In the genomic region with DNA sequence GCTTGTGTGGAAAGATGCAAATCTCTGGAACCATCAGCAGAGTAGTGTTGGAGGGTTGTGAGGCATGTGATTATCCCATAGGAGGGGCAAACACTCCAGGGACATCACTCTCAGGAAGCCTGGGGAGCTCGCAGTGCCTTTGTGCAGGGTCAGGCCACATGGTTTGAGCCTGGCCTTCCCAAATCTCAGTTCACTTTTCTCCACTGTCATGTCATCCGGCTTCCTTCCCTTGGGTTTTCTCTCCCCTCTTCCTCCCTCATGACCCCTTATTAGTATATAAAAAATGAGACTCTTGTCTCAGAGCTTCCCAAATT, we compare ENCODE assay signal across 9 cellular contexts. TPM values are rescaled to one million over a fixed set of nuclear protein-coding genes. Genes with fewer than 3 reads are reported as not detected.
DNase-seq lines count a peak whose midpoint lies in the region; ATAC-seq, FAIRE-seq and TF ChIP-seq lines count a peak whose summit lies in the region.
"Had no signal": no experiment of that assay in that cellular context is flagged by ENCODE, and none has a peak within 500 bp of the region (broad histone marks: within the 10 kb centered on the region; RNA-seq: fewer than 3 reads in every experiment).

No MANE protein-coding gene starts in this region.

- H3K36me3 Mint-ChIP-seq in GM23338 (ENCODE audit: low read depth) = peaks cover 34% of the 10 kb centered on the region
- peaks cover 78% of the 10 kb centered on the region for H3K36me3 Mint-ChIP-seq in activated CD8-positive, alpha-beta T cell treated with anti-CD3 and anti-CD28 coated beads, Interleukin-2, amount 10 ng/mL, durations not matched to agents 7 days and 5 days (ENCODE audit: low read depth)

- H3K27me3 Mint-ChIP-seq in GM23338 (ENCODE audit: insufficient read depth, low read depth, poor library complexity) = peaks cover 12% of the 10 kb centered on the region
- H3K27me3 Mint-ChIP-seq in activated CD8-positive, alpha-beta T cell treated with anti-CD3 and anti-CD28 coated beads, Interleukin-2, amount 10 ng/mL, durations not matched to agents 7 days and 5 days (ENCODE audit: low read depth) = no peaks in the 10 kb centered on the region

- peak; percentile 69 for ATAC-seq in GM23338
- ATAC-seq in activated CD8-positive, alpha-beta T cell treated with anti-CD3 and anti-CD28 coated beads, Interleukin-2, amount 10 ng/mL, durations not matched to agents 7 days and 5 days = no peak

- POLR2A ChIA-PET in activated CD8-positive, alpha-beta T cell treated with anti-CD3 and anti-CD28 coated beads, Interleukin-2, amount 10 ng/mL, durations not matched to agents 7 days and 5 days (lab: Charles Lee) = interaction anchor here (0.7 to 4.7 kb wide), 2 partner anchors 13 to 76 kb away, joined by 3 to 18 read pairs; no protein-coding TSS in a partner anchor

- peaks cover 91% of the 10 kb centered on the region for H3K79me2 ChIP-seq in GM23338 (replicated peaks; ENCODE audit: insufficient read depth)

- no peak for TF ChIP-seq POLR2A in sigmoid colon (IDR thresholded peaks at IDR 0.05)

- no peak for TF ChIP-seq CTCF in GM23338 (conservative IDR thresholded peaks at IDR 0.05; ENCODE audit: low read depth in 2 of 2)
- no peak for TF ChIP-seq CTCF in sigmoid colon (IDR thresholded peaks at IDR 0.05)
- no peak for TF ChIP-seq CTCF in coronary artery (IDR thresholded peaks at IDR 0.05)
- no peak for TF ChIP-seq CTCF in kidney (IDR thresholded peaks at IDR 0.05; ENCODE audit: borderline replicate concordance, extremely low read depth, insufficient read depth)

- H3K9me3 ChIP-seq in sigmoid colon (no peaks in the 10 kb centered on the region), kidney (ENCODE audit: control insufficient read depth in 1 of 2, low read length in 2 of 2) (peaks cover 0 to 4% of the 10 kb centered on the region in 2 donors)

- no peak overlapping the region for H3K27ac ChIP-seq in GM23338 (ENCODE audit: low read depth)
- H3K27ac ChIP-seq in skin epidermis = peak overlapping the region in 15 of 21 experiments; percentile 8 to 99 (median 76)
- H3K27ac ChIP-seq in sigmoid colon = peak overlapping the region in 1 of 4 donors; percentile 2
- H3K27ac ChIP-seq in coronary artery = peak overlapping the region in 1 of 2 donors; percentile 21
- H3K27ac ChIP-seq in kidney (ENCODE audit: low read depth in 2 of 2, low read length in 2 of 2) = peak overlapping the region in 1 of 2 donors; percentile 30

- CTCF ChIA-PET in activated CD8-positive, alpha-beta T cell treated with anti-CD3 and anti-CD28 coated beads, Interleukin-2, amount 10 ng/mL, durations not matched to agents 7 days and 5 days (lab: Charles Lee) = interaction anchor here (1.3 to 35.6 kb wide), 5 partner anchors 12 to 32 kb away, joined by 7 to 1113 read pairs (median 8); no protein-coding TSS in a partner anchor

- peaks cover 44% of the 10 kb centered on the region; the same call in 1 of the 2 replicates for H4K20me1 ChIP-seq in GM23338 (replicated peaks; ENCODE audit: insufficient read depth)

- H3K9me3 Mint-ChIP-seq in GM23338 = peaks cover 10% of the 10 kb centered on the region
- H3K9me3 Mint-ChIP-seq in activated CD8-positive, alpha-beta T cell treated with anti-CD3 and anti-CD28 coated beads, Interleukin-2, amount 10 ng/mL, durations not matched to agents 7 days and 5 days (ENCODE audit: insufficient read depth) = no peaks in the 10 kb centered on the region

- no peak overlapping the region for H3K4me3 Mint-ChIP-seq in GM23338
- H3K4me3 Mint-ChIP-seq in activated CD8-positive, alpha-beta T cell treated with anti-CD3 and anti-CD28 coated beads, Interleukin-2, amount 10 ng/mL, durations not matched to agents 7 days and 5 days = no peak overlapping the region

- no peak overlapping the region for H2AFZ ChIP-seq in GM23338

- H3K4me2 ChIP-seq in GM23338 = no peak overlapping the region

- WGBS in sigmoid colon, 2 donors = 78 to 84% methylated on average over 2 of the region's 2 CpGs

- H3K4me3 ChIP-seq in GM23338 = no peak overlapping the region
- no peak overlapping the region for H3K4me3 ChIP-seq in skin epidermis
- H3K4me3 ChIP-seq in sigmoid colon = no peak overlapping the region
- H3K4me3 ChIP-seq in coronary artery = no peak overlapping the region
- no peak overlapping the region for H3K4me3 ChIP-seq in kidney (ENCODE audit: low read length in 2 of 2)

- TF ChIP-seq EP300 in sigmoid colon (IDR thresholded peaks at IDR 0.05) = no peak

- no peak overlapping the region for H3K9ac ChIP-seq in kidney (ENCODE audit: low read length in 2 of 2)

- H3F3A ChIP-seq in GM23338 (replicated peaks; ENCODE audit: low read depth) = no peaks in the 10 kb centered on the region

- H3K4me1 ChIP-seq in GM23338 (ENCODE audit: insufficient read depth) = peaks cover 33% of the 10 kb centered on the region
- peaks cover 0 to 29% (median 27%) of the 10 kb centered on the region in 4 donors for H3K4me1 ChIP-seq in sigmoid colon
- peaks cover 29 to 34% of the 10 kb centered on the region in 2 donors for H3K4me1 ChIP-seq in kidney (ENCODE audit: control insufficient read depth in 1 of 2, insufficient read depth in 1 of 2, low read depth in 1 of 2, low read length in 2 of 2)

- intact Hi-C loops in cardiac septum (cut with DNase I) = no loop called here
- intact Hi-C loops in sigmoid colon (cut with DNase I) = no loop called here
- intact Hi-C loops in kidney (cut with DNase I) = no loop called here

- FAIRE-seq in kidney (lab: Jason Lieb, UNC) = no peak

- H3K27me3 ChIP-seq in GM23338 (ENCODE audit: insufficient read depth) (peaks cover under 1% of the 10 kb centered on the region; the same call in 1 of the 2 replicates), sigmoid colon (no peaks in the 10 kb centered on the region)

- H3K4me1 Mint-ChIP-seq in GM23338 = peaks cover 46% of the 10 kb centered on the region
- H3K4me1 Mint-ChIP-seq in activated CD8-positive, alpha-beta T cell treated with anti-CD3 and anti-CD28 coated beads, Interleukin-2, amount 10 ng/mL, durations not matched to agents 7 days and 5 days (ENCODE audit: low read depth) = peaks cover 83% of the 10 kb centered on the region

- no peak overlapping the region for H3K27ac Mint-ChIP-seq in GM23338
- peak overlapping the region; percentile 77 for H3K27ac Mint-ChIP-seq in activated CD8-positive, alpha-beta T cell treated with anti-CD3 and anti-CD28 coated beads, Interleukin-2, amount 10 ng/mL, durations not matched to agents 7 days and 5 days

- no peak for DNase-seq in GM23338 (ENCODE audit: low spot score)
- DNase-seq in activated CD8-positive, alpha-beta T cell treated with anti-CD3 and anti-CD28 coated beads, Interleukin-2, amount 10 ng/mL, durations not matched to agents 7 days and 5 days = no peak
- peak; percentile 65 for DNase-seq in cardiac septum (ENCODE audit: low spot score)
- no peak for DNase-seq in sigmoid colon
- DNase-seq in coronary artery (ENCODE audit: low spot score) = no peak
- DNase-seq in kidney = no peak
- DNase-seq: effector CD8-positive, alpha-beta T cell; SW 1271 had no signal

- H3K9me2 ChIP-seq in GM23338 (ENCODE audit: insufficient read depth) = no peaks in the 10 kb centered on the region

- H3K36me3 ChIP-seq in GM23338 (ENCODE audit: insufficient read depth) = no peaks in the 10 kb centered on the region
- peaks cover 0 to 30% (median 0%) of the 10 kb centered on the region in 4 donors for H3K36me3 ChIP-seq in sigmoid colon
- peaks cover 2 to 14% of the 10 kb centered on the region in 2 donors for H3K36me3 ChIP-seq in kidney (ENCODE audit: control insufficient read depth in 1 of 2, insufficient read depth in 2 of 2, low read length in 2 of 2)

TF ChIP-seq in GM23338, 12 proteins besides CTCF, POLR2A, EP300 and RAD21:
- no peak for TF ChIP-seq ZNF331 (CRISPR knock-in tag; IDR thresholded peaks at IDR 0.05; ENCODE audit: low read depth)
- no peak for TF ChIP-seq ZNF114 (CRISPR knock-in tag; IDR thresholded peaks at IDR 0.05)
- TF ChIP-seq EZH2phosphoT487 (IDR thresholded peaks at IDR 0.05; ENCODE audit: unreplicated experiment) = no peak
- TF ChIP-seq, protein P1, sequence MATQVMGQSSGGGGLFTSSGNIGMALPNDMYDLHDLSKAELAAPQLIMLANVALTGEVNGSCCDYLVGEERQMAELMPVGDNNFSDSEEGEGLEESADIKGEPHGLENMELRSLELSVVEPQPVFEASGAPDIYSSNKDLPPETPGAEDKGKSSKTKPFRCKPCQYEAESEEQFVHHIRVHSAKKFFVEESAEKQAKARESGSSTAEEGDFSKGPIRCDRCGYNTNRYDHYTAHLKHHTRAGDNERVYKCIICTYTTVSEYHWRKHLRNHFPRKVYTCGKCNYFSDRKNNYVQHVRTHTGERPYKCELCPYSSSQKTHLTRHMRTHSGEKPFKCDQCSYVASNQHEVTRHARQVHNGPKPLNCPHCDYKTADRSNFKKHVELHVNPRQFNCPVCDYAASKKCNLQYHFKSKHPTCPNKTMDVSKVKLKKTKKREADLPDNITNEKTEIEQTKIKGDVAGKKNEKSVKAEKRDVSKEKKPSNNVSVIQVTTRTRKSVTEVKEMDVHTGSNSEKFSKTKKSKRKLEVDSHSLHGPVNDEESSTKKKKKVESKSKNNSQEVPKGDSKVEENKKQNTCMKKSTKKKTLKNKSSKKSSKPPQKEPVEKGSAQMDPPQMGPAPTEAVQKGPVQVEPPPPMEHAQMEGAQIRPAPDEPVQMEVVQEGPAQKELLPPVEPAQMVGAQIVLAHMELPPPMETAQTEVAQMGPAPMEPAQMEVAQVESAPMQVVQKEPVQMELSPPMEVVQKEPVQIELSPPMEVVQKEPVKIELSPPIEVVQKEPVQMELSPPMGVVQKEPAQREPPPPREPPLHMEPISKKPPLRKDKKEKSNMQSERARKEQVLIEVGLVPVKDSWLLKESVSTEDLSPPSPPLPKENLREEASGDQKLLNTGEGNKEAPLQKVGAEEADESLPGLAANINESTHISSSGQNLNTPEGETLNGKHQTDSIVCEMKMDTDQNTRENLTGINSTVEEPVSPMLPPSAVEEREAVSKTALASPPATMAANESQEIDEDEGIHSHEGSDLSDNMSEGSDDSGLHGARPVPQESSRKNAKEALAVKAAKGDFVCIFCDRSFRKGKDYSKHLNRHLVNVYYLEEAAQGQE (IDR thresholded peaks at IDR 0.05; ENCODE audit: unreplicated experiment) = no peak
TF ChIP-seq in GM23338: peak in this region for 0.

RNA-seq across cellular contexts. Expression of a gene that starts 20.4 kb away (rescaled TPM):
- total RNA-seq in GM23338 (2014; rRNA removed; shearing (Covaris generic)) = 31.8 and 40.7 TPM in 2 replicates
- polyA plus RNA-seq in GM23338 (2016; fragmentation: Nextera tagmentation; extraction: Ambion mirVana) (17.1 and 17.9 TPM in 2 replicates), sigmoid colon (10 to 100 TPM; 12.0 to 67.3 (median 14.1) TPM), kidney (ENCODE audit: insufficient read depth, low read depth, low replicate concordance) (36.8 TPM)
- 100 to 1,000 TPM; 109 to 117 TPM for total RNA-seq in activated CD8-positive, alpha-beta T cell treated with anti-CD3 and anti-CD28 coated beads, Interleukin-2, amount 10 ng/mL, durations not matched to agents 7 days and 5 days
- total RNA-seq in cardiac septum (20.1 TPM), sigmoid colon (10 to 100 TPM; 22.0 to 29.9 (median 23.9) TPM), kidney (183 TPM)
